In genomic region chr5:15722305-15722704, GRCh38 we compare ENCODE assay signal across 22 cellular contexts.
DNase-seq lines count a peak whose midpoint lies in the region; ATAC-seq, FAIRE-seq and TF ChIP-seq lines count a peak whose summit lies in the region.
"Had no signal": no experiment of that assay in that cellular context is flagged by ENCODE, and none has a peak within 500 bp of the region (broad histone marks: within the 10 kb centered on the region; RNA-seq: fewer than 3 reads in every experiment).

No MANE protein-coding gene starts in this region.

- BruUV-seq in endothelial cell of umbilical vein (replicated peaks; lab: Mats Ljungman, UMichigan) = no TSS peak

- H3K27ac ChIP-seq in right cardiac atrium (ENCODE audit: low read length) (no peak overlapping the region), endothelial cell of umbilical vein (ENCODE audit: insufficient read depth, low read depth, low read length) (no peak overlapping the region), lung (ENCODE audit: low read depth in 1 of 2, low read length in 1 of 2) (no peak overlapping the region), mesendoderm (ENCODE audit: low read depth, low read length) (no peak overlapping the region)
- H3K27ac ChIP-seq: BLaER1, GM23248, HL-60 had no signal

- peaks cover 2% of the 10 kb centered on the region for H3K79me1 ChIP-seq in mesendoderm (ENCODE audit: low read length)

- H3K4me3 ChIP-seq in right cardiac atrium (ENCODE audit: low read length) (no peak overlapping the region), endothelial cell of umbilical vein (replicated peaks in 1 of 3; ENCODE audit: insufficient read depth in 1 of 3, low read depth in 1 of 3, low read length in 3 of 3) (no peak overlapping the region), lung (no peak overlapping the region), mesendoderm (ENCODE audit: low read length) (no peak overlapping the region)
- H3K4me3 ChIP-seq: BLaER1, GM23248 had no signal

- H3K4me2 ChIP-seq in endothelial cell of umbilical vein (ENCODE audit: insufficient read depth, low read length) = no peak overlapping the region
- no peak overlapping the region for H3K4me2 ChIP-seq in mesendoderm (ENCODE audit: low read length)
- H3K4me2 ChIP-seq: BLaER1 had no signal

- 89% methylated on average over 7 of the region's 7 CpGs for WGBS in right cardiac atrium
- 72 to 79% methylated on average over 7 of the region's 7 CpGs for WGBS in lung, 2 donors
- no CpG with 5 or more reads among the region's 7 CpGs for WGBS in mesendoderm (ENCODE audit: extremely low coverage, insufficient coverage, low lambda C conversion rate)

- no peaks in the 10 kb centered on the region for H3K27me3 ChIP-seq in right cardiac atrium (ENCODE audit: control insufficient read depth, insufficient read depth)
- H3K27me3 ChIP-seq in endothelial cell of umbilical vein (ENCODE audit: control insufficient read depth in 2 of 2, insufficient read depth in 2 of 2, low read length in 2 of 2) = no peaks in the 10 kb centered on the region
- H3K27me3 ChIP-seq in lung (ENCODE audit: control insufficient read depth, insufficient read depth) = no peaks in the 10 kb centered on the region
- H3K27me3 ChIP-seq in mesendoderm (ENCODE audit: insufficient read depth, low read length, poor library complexity) = no peaks in the 10 kb centered on the region
- H3K27me3 ChIP-seq: BLaER1 had no signal

- H2AFZ ChIP-seq in endothelial cell of umbilical vein (ENCODE audit: low read depth, low read length) = no peak overlapping the region
- H2AFZ ChIP-seq: GM23248 had no signal

- no peak overlapping the region for H2AK5ac ChIP-seq in mesendoderm (ENCODE audit: low read length)

- H3K56ac ChIP-seq in mesendoderm (ENCODE audit: low read length) = no peak overlapping the region

- no peaks in the 10 kb centered on the region for H3K9me1 ChIP-seq in endothelial cell of umbilical vein (replicated peaks; ENCODE audit: control insufficient read depth, extremely low read depth, insufficient read depth, low read length)

- no peaks in the 10 kb centered on the region for H4K20me1 ChIP-seq in endothelial cell of umbilical vein (replicated peaks; ENCODE audit: control insufficient read depth, extremely low read depth, insufficient read depth, low read length)
- H4K20me1 ChIP-seq: BLaER1 had no signal

- H3K23ac ChIP-seq in mesendoderm (ENCODE audit: low read length) = no peak overlapping the region

- H3K18ac ChIP-seq in mesendoderm (ENCODE audit: low read length) = no peak overlapping the region

- no peak overlapping the region for H3K4ac ChIP-seq in mesendoderm (ENCODE audit: low read depth, low read length)

- no peak overlapping the region for H3K9ac ChIP-seq in endothelial cell of umbilical vein (replicated peaks; ENCODE audit: extremely low read depth, insufficient read depth, low read length)
- no peak overlapping the region for H3K9ac ChIP-seq in mesendoderm (ENCODE audit: low read length)
- H3K9ac ChIP-seq: BLaER1, GM23248 had no signal

- no peak overlapping the region for H4K8ac ChIP-seq in mesendoderm (ENCODE audit: low read depth, low read length)

- ATAC-seq in left ventricle myocardium superior (peak; percentile 34), right cardiac atrium (no peak), lung (ENCODE audit: insufficient read depth, low FRiP score) (peak; percentile 87)
- ATAC-seq in activated CD4-positive, CD25-positive, alpha-beta regulatory T cell treated with anti-CD3 and anti-CD28 coated beads, Interleukin-2, amount 50 U/mL, for 24 hours = no peak
- ATAC-seq: CD8-positive, alpha-beta T cell; HCT116 had no signal

- POLR2A ChIA-PET in endothelial cell of umbilical vein (lab: Charles Lee) = no interaction called here

- TF ChIP-seq POLR2A in endothelial cell of umbilical vein (IDR thresholded peaks at IDR 0.05; ENCODE audit: low read depth, low read length) = no peak

- no peak overlapping the region for H2BK15ac ChIP-seq in mesendoderm (replicated peaks; ENCODE audit: low read depth)

- no peak for DNase-seq in left ventricle myocardium superior
- no peak for DNase-seq in right cardiac atrium
- peak; percentile 14 for DNase-seq in endothelial cell of umbilical vein (ENCODE audit: low read depth, low spot score)
- DNase-seq in lung (ENCODE audit: low spot score) = peak; percentile 67
- no peak for DNase-seq in mesendoderm
- no peak for DNase-seq in GF-D8 (lab: John Stamatoyannopoulos, UW)
- DNase-seq in head of caudate nucleus = no peak
- DNase-seq: 8988T; Calu3; CD8-positive, alpha-beta T cell; DMS53; DND-41; EL; GM23248; H7; HFFc6 had no signal

- H2BK5ac ChIP-seq in mesendoderm (ENCODE audit: low read length) = no peak overlapping the region

- TF ChIP-seq CTCF in endothelial cell of umbilical vein (IDR thresholded peaks at IDR 0.05; ENCODE audit: extremely low read depth in 1 of 2, insufficient read depth in 1 of 2, low read depth in 1 of 2, low read length in 2 of 2) = no peak
- no peak for TF ChIP-seq CTCF in lung (IDR thresholded peaks at IDR 0.05; ENCODE audit: control extremely low read depth, extremely low read depth)

- H3K9me3 ChIP-seq in right cardiac atrium (ENCODE audit: control insufficient read depth, low read length) (peaks cover 4% of the 10 kb centered on the region), endothelial cell of umbilical vein (replicated peaks; ENCODE audit: control insufficient read depth, insufficient read depth, low read length) (no peaks in the 10 kb centered on the region), lung (ENCODE audit: control insufficient read depth in 2 of 2, insufficient read depth in 1 of 2, low read length in 1 of 2) (peaks cover 2 to 3% of the 10 kb centered on the region in 2 donors)

- intact Hi-C loops in left ventricle myocardium superior (cut with micrococcal nuclease) (no loop called here), right cardiac atrium (cut with DNase I) (no loop called here), endothelial cell of umbilical vein (cut with micrococcal nuclease) (no loop called here), head of caudate nucleus (cut with DNase I) (no loop called here)

- CTCF ChIA-PET in endothelial cell of umbilical vein (lab: Charles Lee) = no interaction called here

- H3K36me3 ChIP-seq in endothelial cell of umbilical vein (ENCODE audit: control insufficient read depth in 2 of 2, extremely low read depth in 1 of 2, insufficient read depth in 2 of 2, low read length in 2 of 2) (no peaks in the 10 kb centered on the region), lung (ENCODE audit: control insufficient read depth in 2 of 2, insufficient read depth in 2 of 2, low read length in 2 of 2) (no peaks in the 10 kb centered on the region), mesendoderm (ENCODE audit: control insufficient read depth, insufficient read depth, low read length) (no peaks in the 10 kb centered on the region)
- H3K36me3 ChIP-seq: BLaER1 had no signal

- H2BK120ac ChIP-seq in mesendoderm (ENCODE audit: low read depth, low read length) = no peak overlapping the region

- FAIRE-seq in endothelial cell of umbilical vein (lab: Jason Lieb, UNC) = no peak
- FAIRE-seq: GM12891, GM19239 had no signal

- no peak overlapping the region for H4K5ac ChIP-seq in mesendoderm (ENCODE audit: low read length)

- H3K4me1 ChIP-seq in right cardiac atrium (ENCODE audit: control insufficient read depth, insufficient read depth, low read length) = peaks cover 2% of the 10 kb centered on the region
- peaks cover 27% of the 10 kb centered on the region for H3K4me1 ChIP-seq in endothelial cell of umbilical vein (ENCODE audit: control insufficient read depth, extremely low read depth, insufficient read depth, low read length)
- H3K4me1 ChIP-seq in lung (ENCODE audit: control insufficient read depth in 2 of 2, insufficient read depth in 2 of 2, low read length in 2 of 2) = peaks cover 1 to 5% of the 10 kb centered on the region in 2 donors
- peaks cover 2% of the 10 kb centered on the region for H3K4me1 ChIP-seq in mesendoderm (ENCODE audit: control insufficient read depth, low read depth, low read length)
- H3K4me1 ChIP-seq: BLaER1 had no signal

- H3K79me2 ChIP-seq in endothelial cell of umbilical vein (ENCODE audit: control insufficient read depth, insufficient read depth, low read length) = peaks cover 6% of the 10 kb centered on the region
- no peaks in the 10 kb centered on the region for H3K79me2 ChIP-seq in mesendoderm (ENCODE audit: control insufficient read depth, insufficient read depth, low read length)

- dilution Hi-C loops in endothelial cell of umbilical vein (cut with MboI; ENCODE audit: extremely low pct_ligation_motif_present, low sequenced_read_pairs) = no loop called here

TF ChIP-seq in endothelial cell of umbilical vein, 7 proteins besides CTCF, POLR2A, EP300 and RAD21:
- TF ChIP-seq EZH2 (IDR thresholded peaks at IDR 0.05; ENCODE audit: borderline replicate concordance, low read depth, low read length, severe bottlenecking) (no peak), FOS (IDR thresholded peaks at IDR 0.05; ENCODE audit: borderline replicate concordance, insufficient read depth, low read length) (no peak), MAX (IDR thresholded peaks at IDR 0.05; ENCODE audit: insufficient read depth, insufficient read length) (no peak), MYC (IDR thresholded peaks at IDR 0.05; ENCODE audit: low read depth, low read length) (no peak)
TF ChIP-seq in endothelial cell of umbilical vein: peak in this region for 0.

Comparison
In these comparisons a context has a peak if more than half of its experiments do, and no peak if none do; other contexts are left out.
1. ATAC-seq: peak in left ventricle myocardium superior (single experiment) and lung (single experiment); none in right cardiac atrium (0 of 2) and activated CD4-positive, CD25-positive, alpha-beta regulatory T cell treated with anti-CD3 and anti-CD28 coated beads, Interleukin-2, amount 50 U/mL, for 24 hours (0 of 2).
2. DNase-seq: peak in endothelial cell of umbilical vein (single experiment) and lung (single experiment); none in left ventricle myocardium superior (single experiment), right cardiac atrium (0 of 3), mesendoderm (single experiment), GF-D8 (single experiment) and head of caudate nucleus (0 of 42).